8 cellular contexts compared by ENCODE assay signal in the genomic region with DNA sequence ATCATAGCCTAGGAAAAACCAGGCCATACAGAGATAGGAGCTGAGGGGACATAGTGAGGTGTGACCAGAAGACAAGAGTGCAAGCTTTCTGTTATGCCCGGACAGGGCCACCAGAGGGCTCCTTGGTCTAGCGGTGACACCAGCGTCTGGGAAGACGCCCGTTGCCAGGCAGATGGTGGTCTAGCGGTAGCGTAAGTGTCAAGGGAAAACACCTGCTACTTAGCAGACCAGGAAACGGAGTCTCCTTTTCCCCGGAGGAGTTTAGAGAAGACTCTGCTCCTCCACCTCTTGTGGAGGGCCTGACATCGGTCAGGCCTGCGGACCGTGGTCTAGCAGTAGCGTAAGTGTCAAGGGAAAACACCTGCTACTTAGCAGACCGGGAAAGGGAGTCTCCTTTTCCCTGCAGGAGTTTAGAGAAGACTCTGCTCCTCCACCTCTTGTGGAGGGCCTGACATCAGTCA. TPM values are rescaled to one million over a fixed set of nuclear protein-coding genes. Genes with fewer than 3 reads are reported as not detected.
DNase-seq lines count a peak whose midpoint lies in the region; ATAC-seq and TF ChIP-seq lines count a peak whose summit lies in the region.
"Not testable (repeated sequence)": the region's sequence is repeated elsewhere in the genome, so short reads cannot be mapped to it uniquely, and the experiment has no call there.

No MANE protein-coding gene starts in this region.

- peak; percentile 56 for DNase-seq in GDM1 (lab: John Stamatoyannopoulos, UW)
- DNase-seq in NCI-H128 (lab: John Stamatoyannopoulos, UW; ENCODE audit: unreplicated experiment) = peak; percentile 32
- DNase-seq in SK-N-DZ (ENCODE audit: low spot score) = peak; percentile 75
- peak; percentile 68 for DNase-seq in activated T-cell treated with anti-CD3 and anti-CD28 coated beads, Interleukin-2, amount 50 U/mL, for 4 hours
- DNase-seq in effector memory CD8-positive, alpha-beta T cell = peak; percentile 66 to 72 (median 70)
- DNase-seq in right lobe of liver = peak; percentile 62 to 73 (median 68)
- DNase-seq in spleen = peak; percentile 93
- DNase-seq in upper lobe of right lung = peak; percentile 86

- H3K36me3 ChIP-seq in right lobe of liver, spleen, upper lobe of right lung: not testable (repeated sequence)

- H3K4me1 Mint-ChIP-seq in activated T-cell treated with anti-CD3 and anti-CD28 coated beads, Interleukin-2, amount 50 U/mL, for 4 hours (ENCODE audit: low read depth); effector memory CD8-positive, alpha-beta T cell (ENCODE audit: low read depth in 2 of 2): not testable (repeated sequence)

- TF ChIP-seq CTCF in right lobe of liver (IDR thresholded peaks at IDR 0.05) = peak; percentile 47 to 71 (median 68)
- TF ChIP-seq CTCF in spleen (IDR thresholded peaks at IDR 0.05 in 8 of 11, conservative IDR thresholded peaks at IDR 0.05 in 3 of 11) = peak; percentile 32 to 88 (median 82)
- peak; percentile 83 for TF ChIP-seq CTCF in upper lobe of right lung (IDR thresholded peaks at IDR 0.05)

- H3K4me3 Mint-ChIP-seq in activated T-cell treated with anti-CD3 and anti-CD28 coated beads, Interleukin-2, amount 50 U/mL, for 4 hours = not testable (repeated sequence)
- H3K4me3 Mint-ChIP-seq in effector memory CD8-positive, alpha-beta T cell = peak overlapping the region in 1 of 2 donors; percentile 21

- not testable (repeated sequence) for H3K4me1 ChIP-seq in right lobe of liver, upper lobe of right lung
- H3K4me1 ChIP-seq in spleen = peaks cover 0 to 22% (median 17%) of the 10 kb centered on the region in 6 donors

- H3K27me3 ChIP-seq in right lobe of liver; spleen (replicated peaks in 1 of 7); upper lobe of right lung: not testable (repeated sequence)

- 0% methylated on average over 9 of the region's 14 CpGs for WGBS in right lobe of liver (ENCODE audit: insufficient coverage, low coverage, low lambda C conversion rate, missing lambda C conversion rate)
- WGBS in spleen, 5 donors = 8 to 16% (median 9%) methylated on average over 14 of the region's 14 CpGs

- H3K27me3 Mint-ChIP-seq in activated T-cell treated with anti-CD3 and anti-CD28 coated beads, Interleukin-2, amount 50 U/mL, for 4 hours (ENCODE audit: low read depth) = not testable (repeated sequence)
- peaks cover 0 to 25% of the 10 kb centered on the region in 2 donors for H3K27me3 Mint-ChIP-seq in effector memory CD8-positive, alpha-beta T cell

- H3K36me3 Mint-ChIP-seq in activated T-cell treated with anti-CD3 and anti-CD28 coated beads, Interleukin-2, amount 50 U/mL, for 4 hours (ENCODE audit: insufficient read depth); effector memory CD8-positive, alpha-beta T cell (ENCODE audit: insufficient read depth): not testable (repeated sequence)

- not testable (repeated sequence) for TF ChIP-seq POLR2A in right lobe of liver (IDR thresholded peaks at IDR 0.05); spleen (IDR thresholded peaks at IDR 0.05)

- H3K27ac Mint-ChIP-seq in effector memory CD8-positive, alpha-beta T cell = not testable (repeated sequence)

- H3K4me3 ChIP-seq in right lobe of liver = peak overlapping the region in 1 of 3 donors; percentile 17
- H3K4me3 ChIP-seq in spleen = peak overlapping the region in 1 of 8 donors; percentile 50
- peak overlapping the region; percentile 25 for H3K4me3 ChIP-seq in upper lobe of right lung

- H3K9me3 Mint-ChIP-seq in activated T-cell treated with anti-CD3 and anti-CD28 coated beads, Interleukin-2, amount 50 U/mL, for 4 hours; effector memory CD8-positive, alpha-beta T cell: not testable (repeated sequence)

- not testable (repeated sequence) for H3K27ac ChIP-seq in right lobe of liver, upper lobe of right lung
- peak overlapping the region in 2 of 8 donors; percentile 24 to 43 for H3K27ac ChIP-seq in spleen

- intact Hi-C loops in right lobe of liver (cut with DNase I) = loop anchor here in 1 of 2 donors (10.0 kb wide), 1 partner anchor 82 kb away; no protein-coding TSS in a partner anchor
- intact Hi-C loops in spleen (cut with DNase I; ENCODE audit: low total_unique reads) = loop anchor here (10.0 kb wide), 1 partner anchor 72 kb away; a partner anchor contains a TSS
- intact Hi-C loops in upper lobe of right lung (cut with DNase I) = not testable (repeated sequence)

- not testable (repeated sequence) for H3K9me3 ChIP-seq in right lobe of liver, spleen, upper lobe of right lung

- not testable (repeated sequence) for ATAC-seq in activated T-cell treated with anti-CD3 and anti-CD28 coated beads, Interleukin-2, amount 50 U/mL, for 4 hours; upper lobe of right lung
- peak; percentile 26 for ATAC-seq in effector memory CD8-positive, alpha-beta T cell (replicated peaks)
- ATAC-seq in right lobe of liver = peak in 1 of 4 donors; percentile 17

RNA-seq across cellular contexts. Expression of a gene that starts 5.7 kb away (rescaled TPM):
- polyA plus RNA-seq in SK-N-DZ (2014; cell fraction: cytosol; rRNA removed) = 51.7 and 63.6 TPM in 2 replicates
- polyA plus RNA-seq in SK-N-DZ (2014; cell fraction: nucleus; rRNA removed) = 57.7 and 75.3 TPM in 2 replicates
- 10 to 100 TPM; 81.7 to 96.5 (median 85.1) TPM for total RNA-seq in activated T-cell treated with anti-CD3 and anti-CD28 coated beads, Interleukin-2, amount 50 U/mL, for 4 hours
- total RNA-seq in right lobe of liver (10 to 100 TPM; 17.8 to 30.4 (median 24.0) TPM), spleen (10 to 100 TPM; 55.0 to 85.8 (median 63.6) TPM), upper lobe of right lung (77.5 TPM)
- 100 to 1,000 TPM in 1 of 3 donors, 10 to 100 TPM in 2; 55.3 to 103 (median 72.4) TPM for polyA plus RNA-seq in spleen

RNA-seq across cellular contexts. Expression of a gene that starts 14.3 kb away (rescaled TPM):
- polyA plus RNA-seq in SK-N-DZ (2014; cell fraction: cytosol; rRNA removed) = 99.5 and 113 TPM in 2 replicates
- polyA plus RNA-seq in SK-N-DZ (2014; cell fraction: nucleus; rRNA removed) = 230 and 265 TPM in 2 replicates
- total RNA-seq in activated T-cell treated with anti-CD3 and anti-CD28 coated beads, Interleukin-2, amount 50 U/mL, for 4 hours = 100 to 1,000 TPM in 2 of 3 donors, 10 to 100 TPM in 1; 95.6 to 122 (median 115) TPM
- 10 to 100 TPM; 16.8 to 39.1 (median 26.1) TPM for total RNA-seq in right lobe of liver
- 100 to 1,000 TPM in 2 of 7 donors, 10 to 100 TPM in 5; 51.0 to 141 (median 54.4) TPM for total RNA-seq in spleen
- 100 to 1,000 TPM in 2 of 3 donors, 10 to 100 TPM in 1; 56.3 to 124 (median 112) TPM for polyA plus RNA-seq in spleen
- 42.5 TPM for total RNA-seq in upper lobe of right lung

RNA-seq across cellular contexts. Expression of a gene that starts 43.6 kb away (rescaled TPM):
- 23.5 and 37.3 TPM in 2 replicates for polyA plus RNA-seq in SK-N-DZ (2014; cell fraction: cytosol; rRNA removed)
- 61.4 and 69.4 TPM in 2 replicates for polyA plus RNA-seq in SK-N-DZ (2014; cell fraction: nucleus; rRNA removed)
- total RNA-seq in activated T-cell treated with anti-CD3 and anti-CD28 coated beads, Interleukin-2, amount 50 U/mL, for 4 hours = 100 to 1,000 TPM; 108 to 118 (median 111) TPM
- total RNA-seq in right lobe of liver = 10 to 100 TPM; 27.8 to 51.1 (median 41.9) TPM
- total RNA-seq in spleen = 100 to 1,000 TPM in 1 of 7 donors, 10 to 100 TPM in 6; 68.2 to 115 (median 85.3) TPM
- 10 to 100 TPM; 25.8 to 43.0 (median 25.9) TPM for polyA plus RNA-seq in spleen
- total RNA-seq in upper lobe of right lung = 68.2 TPM

Comparison
In these comparisons a context has a peak if more than half of its experiments do, and no peak if none do; other contexts are left out.
1. DNase-seq: peak in every context shown above with its lines; median percentile 93 in spleen; 86 in upper lobe of right lung; 75 in SK-N-DZ; 70 in effector memory CD8-positive, alpha-beta T cell; 68 in activated T-cell treated with anti-CD3 and anti-CD28 coated beads, Interleukin-2, amount 50 U/mL, for 4 hours; 68 in right lobe of liver; 56 in GDM1; 32 in NCI-H128.